In genomic region chr20:20690676-20691476, GRCh38 we compare ENCODE assay signal across 1 cellular context.
TF ChIP-seq lines count a peak whose summit lies in the region.

No MANE protein-coding gene starts in this region.

TF ChIP-seq in GM23338, 12 proteins besides CTCF, POLR2A, EP300 and RAD21 (continued from another document):
- TF ChIP-seq REST (IDR thresholded peaks at IDR 0.05; ENCODE audit: unreplicated experiment): no peak
- no peak for TF ChIP-seq ZNF331 (CRISPR knock-in tag; IDR thresholded peaks at IDR 0.05; ENCODE audit: low read depth)
